26 cellular contexts compared by ENCODE assay signal in the genomic region with DNA sequence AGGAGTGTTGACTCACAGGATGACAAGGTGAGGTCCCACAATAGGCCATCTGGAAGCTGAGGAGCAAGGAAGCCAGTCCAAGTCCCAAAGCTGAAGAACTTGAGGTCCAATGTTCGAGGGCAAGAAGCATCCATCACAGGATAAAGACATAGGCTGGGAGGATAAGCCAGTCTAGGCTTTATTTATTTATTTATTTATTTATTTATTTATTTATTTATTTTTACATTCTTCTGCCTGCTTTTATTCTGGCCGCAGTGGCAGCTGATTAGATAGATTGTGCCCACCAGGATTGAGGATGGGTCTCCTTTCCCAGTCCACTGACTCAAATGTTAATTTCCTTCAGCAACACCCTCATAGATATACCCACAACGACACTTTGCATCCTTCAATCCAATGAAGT.
DNase-seq lines count a peak whose midpoint lies in the region; ATAC-seq, FAIRE-seq and TF ChIP-seq lines count a peak whose summit lies in the region.
"Had no signal": no experiment of that assay in that cellular context is flagged by ENCODE, and none has a peak within 500 bp of the region (broad histone marks: within the 10 kb centered on the region; RNA-seq: fewer than 3 reads in every experiment).

No MANE protein-coding gene starts in this region.

- no peak overlapping the region for H3K4me2 ChIP-seq in A549
- H3K4me2 ChIP-seq: BLaER1 treated with 17β-estradiol and CSF1 and Interleukin-3, amounts not matched to agents 10 nM and 100 nM had no signal

- no peak for TF ChIP-seq RAD21 in A549 (conservative IDR thresholded peaks at IDR 0.05 in 1 of 2, IDR thresholded peaks at IDR 0.05 in 1 of 2)

- peaks cover 0 to 5% (median 0%) of the 10 kb centered on the region in 7 donors for H3K9me3 Mint-ChIP-seq in CD4-positive, CD25-positive, alpha-beta regulatory T cell
- H3K9me3 Mint-ChIP-seq in T-cell, result peaks cover 2 to 6% (median 5%) of the 10 kb centered on the region in 3 donors
- H3K9me3 Mint-ChIP-seq in naive thymus-derived CD4-positive, alpha-beta T cell, result peaks cover 0 to 16% (median 2%) of the 10 kb centered on the region in 11 donors

- TF ChIP-seq EP300 in A549 (IDR thresholded peaks at IDR 0.05), result no peak

- DNase-seq in A549 (ENCODE audit: low read depth in 1 of 2, low spot score in 1 of 2) (no peak), T-cell (no peak), NCI-H128 (lab: John Stamatoyannopoulos, UW; ENCODE audit: unreplicated experiment) (no peak)
- DNase-seq in CD4-positive, CD25-positive, alpha-beta regulatory T cell, result no peak
- DNase-seq in naive thymus-derived CD4-positive, alpha-beta T cell, result no peak
- no peak for DNase-seq in stimulated activated CD8-positive, alpha-beta memory T cell treated with anti-CD3 and anti-CD28 coated beads, Interleukin-4, amount 100 ng/mL, for 48 hours
- DNase-seq: 8988T; AML-193; CD4-positive, alpha-beta memory T cell; CD8-positive, alpha-beta memory T cell; COR-L47; DMS 273 treated with DMSO at 0.1 percent for 48 hours; DMS153; DMS53; DMS79; DND-41; EL; GDM1 had no signal

- POLR2A ChIA-PET in A549 (lab: Yijun Ruan, JAX) (no interaction called here), T-cell (lab: Charles Lee) (interaction anchor here in 1 of 2 donors (0.6 kb wide), 1 partner anchor 21 kb away, joined by 3 read pairs; no protein-coding TSS in a partner anchor)
- POLR2A ChIA-PET in naive thymus-derived CD4-positive, alpha-beta T cell (lab: Charles Lee), result no interaction called here

- peaks cover 26 to 47% (median 36%) of the 10 kb centered on the region in 4 donors for H3K4me1 Mint-ChIP-seq in CD4-positive, CD25-positive, alpha-beta regulatory T cell
- H3K4me1 Mint-ChIP-seq in T-cell, result peaks cover 44 to 52% (median 46%) of the 10 kb centered on the region in 3 donors
- peaks cover 16 to 67% (median 41%) of the 10 kb centered on the region in 7 donors for H3K4me1 Mint-ChIP-seq in naive thymus-derived CD4-positive, alpha-beta T cell

- no peaks in the 10 kb centered on the region for H3K9me3 ChIP-seq in A549
- no peaks in the 10 kb centered on the region for H3K9me3 ChIP-seq in CD4-positive, CD25-positive, alpha-beta regulatory T cell (ENCODE audit: control insufficient read depth in 2 of 2, low read length in 2 of 2)
- H3K9me3 ChIP-seq in naive thymus-derived CD4-positive, alpha-beta T cell (ENCODE audit: control insufficient read depth in 2 of 3, low read length in 3 of 3), result no peaks in the 10 kb centered on the region

- no peak overlapping the region for H3K4me3 Mint-ChIP-seq in CD4-positive, CD25-positive, alpha-beta regulatory T cell
- H3K4me3 Mint-ChIP-seq in T-cell, result no peak overlapping the region
- H3K4me3 Mint-ChIP-seq in naive thymus-derived CD4-positive, alpha-beta T cell, result no peak overlapping the region
- H3K4me3 Mint-ChIP-seq: B cell; CD8-positive, alpha-beta memory T cell had no signal

- no peaks in the 10 kb centered on the region for H3K36me3 Mint-ChIP-seq in CD4-positive, CD25-positive, alpha-beta regulatory T cell
- peaks cover 4% of the 10 kb centered on the region for H3K36me3 Mint-ChIP-seq in T-cell
- H3K36me3 Mint-ChIP-seq in naive thymus-derived CD4-positive, alpha-beta T cell, result peaks cover 0 to 25% (median 0%) of the 10 kb centered on the region in 5 donors

- no peak for TF ChIP-seq POLR2A in A549 (IDR thresholded peaks at IDR 0.05; ENCODE audit: low read length)

- H3K27ac Mint-ChIP-seq in CD4-positive, CD25-positive, alpha-beta regulatory T cell, result peak overlapping the region in 2 of 3 donors; percentile 65 to 80
- peak overlapping the region; percentile 36 to 78 for H3K27ac Mint-ChIP-seq in T-cell
- peak overlapping the region in 6 of 9 donors; percentile 2 to 93 (median 40) for H3K27ac Mint-ChIP-seq in naive thymus-derived CD4-positive, alpha-beta T cell
- H3K27ac Mint-ChIP-seq: B cell had no signal

- no peak for TF ChIP-seq CTCF in A549 (IDR thresholded peaks at IDR 0.05)

- no peaks in the 10 kb centered on the region for H3K4me1 ChIP-seq in A549
- peaks cover 40% of the 10 kb centered on the region for H3K4me1 ChIP-seq in CD4-positive, CD25-positive, alpha-beta regulatory T cell (ENCODE audit: control insufficient read depth, insufficient read depth, low read length, poor library complexity, severe bottlenecking)
- H3K4me1 ChIP-seq in naive thymus-derived CD4-positive, alpha-beta T cell (ENCODE audit: control insufficient read depth in 2 of 2, insufficient read depth in 2 of 2, low read length in 2 of 2), result peaks cover 29 to 38% of the 10 kb centered on the region in 2 donors

- H3K36me3 ChIP-seq in CD4-positive, CD25-positive, alpha-beta regulatory T cell (ENCODE audit: control insufficient read depth, insufficient read depth, low read length), result no peaks in the 10 kb centered on the region
- H3K36me3 ChIP-seq in naive thymus-derived CD4-positive, alpha-beta T cell (ENCODE audit: control insufficient read depth in 2 of 3, insufficient read depth in 3 of 3, low read length in 3 of 3), result no peaks in the 10 kb centered on the region
- H3K36me3 ChIP-seq: BLaER1 treated with 17β-estradiol and CSF1 and Interleukin-3, amounts not matched to agents 10 nM and 100 nM had no signal

- H3K4me3 ChIP-seq in A549, result no peak overlapping the region
- H3K4me3 ChIP-seq in CD4-positive, CD25-positive, alpha-beta regulatory T cell (ENCODE audit: low read depth, low read length), result no peak overlapping the region
- H3K4me3 ChIP-seq in naive thymus-derived CD4-positive, alpha-beta T cell (ENCODE audit: low read length), result no peak overlapping the region
- H3K4me3 ChIP-seq: BLaER1 treated with 17β-estradiol and CSF1 and Interleukin-3, amounts not matched to agents 10 nM and 100 nM; GM12878 had no signal

- no peak for FAIRE-seq in A549 (lab: Jason Lieb, UNC)
- FAIRE-seq: A204.1, GM12878, GM12892, GM18507 had no signal

- intact Hi-C loops in naive thymus-derived CD4-positive, alpha-beta T cell (cut with micrococcal nuclease), result loop anchor here (5.0 to 10.0 kb wide), 9 partner anchors 37 to 1805 kb away; a partner anchor contains a TSS

- WGBS in A549 (ENCODE audit: missing lambda C conversion rate), result 67% methylated on average over 3 of the region's 3 CpGs

- no peak overlapping the region for H3K27ac ChIP-seq in A549
- no peak overlapping the region for H3K27ac ChIP-seq in CD4-positive, CD25-positive, alpha-beta regulatory T cell (ENCODE audit: insufficient read depth, low read length, poor library complexity, severe bottlenecking)
- H3K27ac ChIP-seq in naive thymus-derived CD4-positive, alpha-beta T cell (ENCODE audit: low read depth, low read length), result no peak overlapping the region
- H3K27ac ChIP-seq: BLaER1 treated with 17β-estradiol and CSF1 and Interleukin-3, amounts not matched to agents 10 nM and 100 nM; C4-2B had no signal

- no peak for ATAC-seq in A549
- no peak for ATAC-seq in CD4-positive, CD25-positive, alpha-beta regulatory T cell (ENCODE audit: low read depth in 2 of 2)
- ATAC-seq in T-cell (replicated peaks in 1 of 4), result no peak
- no peak for ATAC-seq in naive thymus-derived CD4-positive, alpha-beta T cell
- no peak for ATAC-seq in GM21825 (IDR thresholded peaks at IDR 0.05; ENCODE audit: unreplicated experiment)
- ATAC-seq: GM12878 had no signal

- CTCF ChIA-PET in A549 (lab: Yijun Ruan, JAX) (no interaction called here), T-cell (lab: Charles Lee) (no interaction called here)
- CTCF ChIA-PET in naive thymus-derived CD4-positive, alpha-beta T cell (lab: Charles Lee), result no interaction called here

- no peaks in the 10 kb centered on the region for H3K27me3 ChIP-seq in CD4-positive, CD25-positive, alpha-beta regulatory T cell (ENCODE audit: control insufficient read depth, insufficient read depth, low read length)
- no peaks in the 10 kb centered on the region for H3K27me3 ChIP-seq in naive thymus-derived CD4-positive, alpha-beta T cell (ENCODE audit: control insufficient read depth in 2 of 2, insufficient read depth in 2 of 2, low read length in 2 of 2)
- H3K27me3 ChIP-seq: BLaER1 treated with 17β-estradiol and CSF1 and Interleukin-3, amounts not matched to agents 10 nM and 100 nM had no signal

- peaks cover 6% of the 10 kb centered on the region for H3K27me3 Mint-ChIP-seq in CD4-positive, CD25-positive, alpha-beta regulatory T cell
- no peaks in the 10 kb centered on the region for H3K27me3 Mint-ChIP-seq in T-cell
- peaks cover 0 to 5% (median 0%) of the 10 kb centered on the region in 5 donors for H3K27me3 Mint-ChIP-seq in naive thymus-derived CD4-positive, alpha-beta T cell
- H3K27me3 Mint-ChIP-seq: B cell; CD4-positive, alpha-beta memory T cell; CD8-positive, alpha-beta memory T cell had no signal

TF ChIP-seq in A549, 52 proteins besides CTCF, POLR2A, EP300 and RAD21:
- peak; percentile 74 for TF ChIP-seq ZC3H11A (IDR thresholded peaks at IDR 0.05)
- TF ChIP-seq MYC (IDR thresholded peaks at IDR 0.05; ENCODE audit: borderline replicate concordance, low read length), result no peak
